ENCODE assay signal across 27 cellular contexts in the genomic region with DNA sequence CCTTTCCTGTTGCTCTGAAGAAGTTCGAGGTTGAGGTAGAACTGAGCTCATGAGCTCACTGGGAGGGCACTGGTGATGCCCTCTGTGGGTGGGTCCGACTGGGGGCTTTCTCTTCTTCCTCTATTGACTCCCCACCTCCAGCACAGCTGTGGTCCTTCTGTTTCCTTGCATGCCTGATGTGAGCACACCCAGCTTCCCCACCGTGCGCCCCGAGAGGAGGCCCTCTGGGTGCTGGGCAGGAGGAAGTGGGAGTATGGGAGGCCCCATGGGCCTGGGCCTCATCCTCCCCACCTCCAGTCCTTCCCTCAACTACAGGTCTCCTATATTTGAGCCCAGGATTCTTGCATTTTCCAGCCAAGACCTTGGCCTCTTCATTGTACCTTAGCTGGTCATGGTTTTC. TPM values are rescaled to one million over a fixed set of nuclear protein-coding genes. Genes with fewer than 3 reads are reported as not detected.
DNase-seq lines count a peak whose midpoint lies in the region; TF ChIP-seq lines count a peak whose summit lies in the region.
"Had no signal": no experiment of that assay in that cellular context is flagged by ENCODE, and none has a peak within 500 bp of the region (broad histone marks: within the 10 kb centered on the region; RNA-seq: fewer than 3 reads in every experiment).

No MANE protein-coding gene starts in this region.

- peaks cover 9% of the 10 kb centered on the region for H3K27me3 Mint-ChIP-seq in activated CD4-positive, alpha-beta memory T cell treated with anti-CD3 and anti-CD28 coated beads, Interleukin-2, amount 10 ng/mL, durations not matched to agents 7 days and 5 days

- no peaks in the 10 kb centered on the region for H3K79me2 ChIP-seq in OCI-LY3 (ENCODE audit: low read length)

- no peak overlapping the region for H3K14ac ChIP-seq in neuronal stem cell (ENCODE audit: low read length)

- H3K79me1 ChIP-seq in neuronal stem cell (ENCODE audit: low read depth, low read length): no peaks in the 10 kb centered on the region

- H2AFZ ChIP-seq in OCI-LY3 (ENCODE audit: low read depth, low read length) (no peak overlapping the region), neuronal stem cell (ENCODE audit: low read length) (no peak overlapping the region)

- no peak overlapping the region for H2BK15ac ChIP-seq in neuronal stem cell (ENCODE audit: low read length)

- in situ Hi-C loops in transverse colon (cut with MboI; ENCODE audit: low pct_ligation_motif_present in 1 of 4, low pct_unique_long_range_greater_than_20kb in 1 of 4, low sequenced_read_pairs in 3 of 4): no loop called here

- peaks cover 7% of the 10 kb centered on the region for H3K4me1 ChIP-seq in OCI-LY3 (ENCODE audit: low read length)
- peaks cover 26 to 34% of the 10 kb centered on the region in 2 donors for H3K4me1 ChIP-seq in neuronal stem cell (ENCODE audit: control insufficient read depth in 2 of 2, insufficient read depth in 1 of 2, low read depth in 1 of 2, low read length in 2 of 2)
- peaks cover 6 to 19% (median 10%) of the 10 kb centered on the region in 4 donors for H3K4me1 ChIP-seq in transverse colon

- H3K4me1 Mint-ChIP-seq in activated CD4-positive, alpha-beta memory T cell treated with anti-CD3 and anti-CD28 coated beads, Interleukin-2, amount 10 ng/mL, durations not matched to agents 7 days and 5 days: peaks cover 1% of the 10 kb centered on the region

- no peak overlapping the region for H3K27ac ChIP-seq in OCI-LY3 (ENCODE audit: low read length)
- H3K27ac ChIP-seq in neuronal stem cell (replicated peaks; ENCODE audit: low read length): no peak overlapping the region
- H3K27ac ChIP-seq in transverse colon: peak overlapping the region; percentile 83 to 96 (median 85)
- H3K27ac ChIP-seq: lower lobe of right lung, neutrophil, SJCRH30 had no signal

- H3K9me3 Mint-ChIP-seq in activated CD4-positive, alpha-beta memory T cell treated with anti-CD3 and anti-CD28 coated beads, Interleukin-2, amount 10 ng/mL, durations not matched to agents 7 days and 5 days: no peaks in the 10 kb centered on the region
- H3K9me3 Mint-ChIP-seq: activated naive CD4-positive, alpha-beta T cell treated with anti-CD3 and anti-CD28 coated beads for 36 hours; activated T-cell treated with anti-CD3 and anti-CD28 coated beads, Interleukin-2, amount 50 U/mL, for 4 hours; CD8-positive, alpha-beta T cell; endodermal cell; T-cell had no signal

- TF ChIP-seq EP300 in transverse colon (IDR thresholded peaks at IDR 0.05; ENCODE audit: low read depth): no peak

- intact Hi-C loops in transverse colon (cut with DNase I; ENCODE audit: low total_unique reads): no loop called here

- H3K36me3 ChIP-seq in OCI-LY3 (replicated peaks; ENCODE audit: low read depth, low read length) (no peaks in the 10 kb centered on the region), neuronal stem cell (replicated peaks in 1 of 2; ENCODE audit: control insufficient read depth in 2 of 2, insufficient read depth in 2 of 2, low read length in 2 of 2) (no peaks in the 10 kb centered on the region), transverse colon (no peaks in the 10 kb centered on the region)
- H3K36me3 ChIP-seq: lower lobe of right lung, neutrophil, SJCRH30 had no signal

- no peak overlapping the region for H4K91ac ChIP-seq in neuronal stem cell (ENCODE audit: low read depth, low read length, poor library complexity)

- CTCF ChIA-PET in activated CD4-positive, alpha-beta memory T cell treated with anti-CD3 and anti-CD28 coated beads, Interleukin-2, amount 10 ng/mL, durations not matched to agents 7 days and 5 days (lab: Charles Lee): interaction anchor here (1.3 to 1.9 kb wide), 2 partner anchors 43 to 74 kb away, joined by 3 to 5 read pairs; partner anchors contain the start of gene GMPPA

- TF ChIP-seq POLR2A in transverse colon (IDR thresholded peaks at IDR 0.05): no peak

- no peak overlapping the region for H2AK5ac ChIP-seq in neuronal stem cell (ENCODE audit: low read depth, low read length)

- H2BK5ac ChIP-seq in neuronal stem cell (ENCODE audit: low read length): no peak overlapping the region

- no CpG with 5 or more reads among the region's 5 CpGs for WGBS in neuronal stem cell (ENCODE audit: extremely low coverage in 2 of 2, insufficient read length in 2 of 2, insufficient replicate concordance in 1 of 2), 2 donors
- 78% methylated on average over 5 of the region's 5 CpGs; no CpG with 5 or more reads in 1 of the 2 donors for WGBS in transverse colon (ENCODE audit: low coverage in 1 of 2), 2 donors

- H4K20me1 ChIP-seq in OCI-LY3 (ENCODE audit: insufficient read depth, low read length): no peaks in the 10 kb centered on the region

- DNase-seq in SIG-M5 treated with dmso at 0.1 percent for 504 hours (lab: John Stamatoyannopoulos, UW; ENCODE audit: unreplicated experiment) (peak; percentile 74), SIG-M5 (lab: John Stamatoyannopoulos, UW) (no peak), neuronal stem cell (ENCODE audit: low spot score) (no peak), transverse colon (no peak), NCI-H2081 (lab: John Stamatoyannopoulos, UW) (no peak)
- no peak for DNase-seq in activated CD4-positive, alpha-beta memory T cell treated with anti-CD3 and anti-CD28 coated beads, Interleukin-2, amount 10 ng/mL, durations not matched to agents 7 days and 5 days
- DNase-seq in activated naive CD4-positive, alpha-beta T cell treated with Interleukin-2 at 50 U/mL for 16 hours: no peak
- DNase-seq: 8988T; activated naive CD4-positive, alpha-beta T cell treated with anti-CD3 and anti-CD28 coated beads for 36 hours; activated T-cell treated with anti-CD3 and anti-CD28 coated beads, Interleukin-2, amount 50 U/mL, for 4 hours; amniotic stem cell; CD8-positive, alpha-beta T cell; endodermal cell; glutamatergic neuron; HCEC 1CT; Kasumi-1; lower lobe of right lung; NCI-H1092 treated with DMSO at 0.1 percent for 48 hours; NCI-H187 treated with DMSO at 0.1 percent for 48 hours; PC-3; SJCRH30; T-cell had no signal

- H3K9ac ChIP-seq in OCI-LY3 (ENCODE audit: low read length) (no peak overlapping the region), neuronal stem cell (ENCODE audit: low read depth, low read length, poor library complexity) (no peak overlapping the region)

- no peak overlapping the region for H4K8ac ChIP-seq in neuronal stem cell (ENCODE audit: low read depth, low read length)

- no peak overlapping the region for H3K23ac ChIP-seq in neuronal stem cell (ENCODE audit: low read depth, low read length, poor library complexity)

- no peak overlapping the region for H3K27ac Mint-ChIP-seq in activated CD4-positive, alpha-beta memory T cell treated with anti-CD3 and anti-CD28 coated beads, Interleukin-2, amount 10 ng/mL, durations not matched to agents 7 days and 5 days
- H3K27ac Mint-ChIP-seq: activated naive CD4-positive, alpha-beta T cell treated with anti-CD3 and anti-CD28 coated beads for 36 hours; CD8-positive, alpha-beta T cell; endodermal cell; progenitor cell of endocrine pancreas; T-cell had no signal

- no peak overlapping the region for H2BK12ac ChIP-seq in neuronal stem cell (ENCODE audit: low read length)

- 0 out of 2 replicates have a peak overlapping the region, but pooled peaks have one; percentile 1 for H3K4me2 ChIP-seq in OCI-LY3 (ENCODE audit: low read length)
- H3K4me2 ChIP-seq in neuronal stem cell (ENCODE audit: insufficient read depth, low read length, poor library complexity, severe bottlenecking): no peak overlapping the region

- H3K4me3 ChIP-seq in OCI-LY3 (ENCODE audit: low read length) (no peak overlapping the region), neuronal stem cell (ENCODE audit: low read length in 2 of 2) (no peak overlapping the region), transverse colon (no peak overlapping the region)
- H3K4me3 ChIP-seq: lower lobe of right lung, SJCRH30 had no signal

- H3K9me3 ChIP-seq in OCI-LY3 (ENCODE audit: insufficient read depth, low read length) (no peaks in the 10 kb centered on the region), neuronal stem cell (replicated peaks in 1 of 2; ENCODE audit: control insufficient read depth in 2 of 2, insufficient read depth in 1 of 2, low read depth in 1 of 2, low read length in 2 of 2) (no peaks in the 10 kb centered on the region), transverse colon (no peaks in the 10 kb centered on the region)
- H3K9me3 ChIP-seq: lower lobe of right lung, neutrophil, SJCRH30 had no signal

- H3K27me3 ChIP-seq in OCI-LY3 (ENCODE audit: low read depth, low read length) (no peaks in the 10 kb centered on the region), neuronal stem cell (ENCODE audit: control insufficient read depth in 3 of 3, insufficient read depth in 3 of 3, low read depth in 1 of 3, low read length in 3 of 3) (no peaks in the 10 kb centered on the region), transverse colon (peaks cover 6% of the 10 kb centered on the region)
- H3K27me3 ChIP-seq: SJCRH30 had no signal

- no peak overlapping the region for H3K18ac ChIP-seq in neuronal stem cell (ENCODE audit: low read length)

- no peak overlapping the region for H2BK120ac ChIP-seq in neuronal stem cell (ENCODE audit: low read depth, low read length)

- no peak for TF ChIP-seq CTCF in OCI-LY3 (IDR thresholded peaks at IDR 0.05; ENCODE audit: low read depth, low read length)
- no peak for TF ChIP-seq CTCF in transverse colon (IDR thresholded peaks at IDR 0.05)

- H3K36me3 Mint-ChIP-seq in activated CD4-positive, alpha-beta memory T cell treated with anti-CD3 and anti-CD28 coated beads, Interleukin-2, amount 10 ng/mL, durations not matched to agents 7 days and 5 days (ENCODE audit: low read depth): no peaks in the 10 kb centered on the region
- H3K36me3 Mint-ChIP-seq: CD8-positive, alpha-beta T cell; T-cell had no signal

- H3K4ac ChIP-seq in neuronal stem cell (ENCODE audit: low read length): peak overlapping the region; percentile 17

- POLR2A ChIA-PET in activated CD4-positive, alpha-beta memory T cell treated with anti-CD3 and anti-CD28 coated beads, Interleukin-2, amount 10 ng/mL, durations not matched to agents 7 days and 5 days (lab: Charles Lee): no interaction called here

- H3K4me3 Mint-ChIP-seq in activated CD4-positive, alpha-beta memory T cell treated with anti-CD3 and anti-CD28 coated beads, Interleukin-2, amount 10 ng/mL, durations not matched to agents 7 days and 5 days: no peak overlapping the region
- H3K4me3 Mint-ChIP-seq: activated naive CD4-positive, alpha-beta T cell treated with anti-CD3 and anti-CD28 coated beads for 36 hours; activated T-cell treated with anti-CD3 and anti-CD28 coated beads, Interleukin-2, amount 50 U/mL, for 4 hours; CD8-positive, alpha-beta T cell; endodermal cell; T-cell had no signal

RNA-seq across cellular contexts. Expression of gene SPEG, which starts 21.0 kb away (rescaled TPM):
- polyA plus RNA-seq in neuronal stem cell (2013, experiment 1 of 2): 24.0 TPM
- polyA plus RNA-seq in neuronal stem cell (2013, experiment 2 of 2): 23.9 TPM
- 10 to 100 TPM; 26.5 to 95.8 (median 48.5) TPM for total RNA-seq in transverse colon
- total RNA-seq in activated CD4-positive, alpha-beta memory T cell treated with anti-CD3 and anti-CD28 coated beads, Interleukin-2, amount 10 ng/mL, durations not matched to agents 7 days and 5 days: 1 to 10 TPM in 1 of 2 experiments, under 1 TPM in 1; 0.20 to 1.1 TPM

RNA-seq across cellular contexts. Expression of gene DES, which starts 37.5 kb away (rescaled TPM):
- polyA plus RNA-seq in neuronal stem cell (2013, experiment 1 of 2): 0.24 TPM
- polyA plus RNA-seq in neuronal stem cell (2013, experiment 2 of 2): 0.39 TPM
- total RNA-seq in transverse colon: over 10,000 TPM in 1 of 4 donors, 1,000 to 10,000 TPM in 2, 100 to 1,000 TPM in 1; 1,000 to 12,373 (median 1,519) TPM
- not detected for total RNA-seq in activated CD4-positive, alpha-beta memory T cell treated with anti-CD3 and anti-CD28 coated beads, Interleukin-2, amount 10 ng/mL, durations not matched to agents 7 days and 5 days
- total RNA-seq: activated naive CD4-positive, alpha-beta T cell treated with anti-CD3 and anti-CD28 coated beads for 36 hours; CD8-positive, alpha-beta T cell; G401; PC-3; progenitor cell of endocrine pancreas had no signal
- polyA plus RNA-seq: keratinocyte had no signal

RNA-seq across cellular contexts. Expression of gene GMPPA, which starts 43.1 kb away (rescaled TPM):
- 11.1 TPM for polyA plus RNA-seq in neuronal stem cell (2013, experiment 1 of 2)
- polyA plus RNA-seq in neuronal stem cell (2013, experiment 2 of 2): 10.9 TPM
- 10 to 100 TPM; 25.1 to 41.1 (median 36.4) TPM for total RNA-seq in transverse colon
- 10 to 100 TPM; 41.0 to 42.3 TPM for total RNA-seq in activated CD4-positive, alpha-beta memory T cell treated with anti-CD3 and anti-CD28 coated beads, Interleukin-2, amount 10 ng/mL, durations not matched to agents 7 days and 5 days

RNA-seq across cellular contexts. Expression of gene ASIC4, which starts 58.6 kb away (rescaled TPM):
- polyA plus RNA-seq in neuronal stem cell (2013, experiment 1 of 2): 0.14 TPM
- polyA plus RNA-seq in neuronal stem cell (2013, experiment 2 of 2): 0.15 TPM
- total RNA-seq in transverse colon: not detected
- under 1 TPM in 1 of 2 experiments, not detected in 1; 0.13 TPM for total RNA-seq in activated CD4-positive, alpha-beta memory T cell treated with anti-CD3 and anti-CD28 coated beads, Interleukin-2, amount 10 ng/mL, durations not matched to agents 7 days and 5 days
- total RNA-seq: activated naive CD4-positive, alpha-beta T cell treated with anti-CD3 and anti-CD28 coated beads for 36 hours; G401 had no signal
- polyA plus RNA-seq: keratinocyte had no signal

Comparison
In these comparisons a context has a peak if more than half of its experiments do, and no peak if none do; other contexts are left out.
1. H3K27ac ChIP-seq: peak in transverse colon (4 of 4); none in OCI-LY3 (single experiment) and neuronal stem cell (single experiment).
2. RNA of gene SPEG, which starts 21.0 kb away (total RNA-seq): 26.5 to 95.8 TPM in transverse colon; 0.20 to 1.1 TPM in activated CD4-positive, alpha-beta memory T cell treated with anti-CD3 and anti-CD28 coated beads, Interleukin-2, amount 10 ng/mL, durations not matched to agents 7 days and 5 days; every median in the first group is over 10 times any median in the second.
3. RNA of gene DES, which starts 37.5 kb away (total RNA-seq): 1,000 to 12,373 TPM in transverse colon; not detected in activated CD4-positive, alpha-beta memory T cell treated with anti-CD3 and anti-CD28 coated beads, Interleukin-2, amount 10 ng/mL, durations not matched to agents 7 days and 5 days; every median in the first group is over 1,000 times any median in the second.